8 cellular contexts compared by ENCODE assay signal in the genomic region with DNA sequence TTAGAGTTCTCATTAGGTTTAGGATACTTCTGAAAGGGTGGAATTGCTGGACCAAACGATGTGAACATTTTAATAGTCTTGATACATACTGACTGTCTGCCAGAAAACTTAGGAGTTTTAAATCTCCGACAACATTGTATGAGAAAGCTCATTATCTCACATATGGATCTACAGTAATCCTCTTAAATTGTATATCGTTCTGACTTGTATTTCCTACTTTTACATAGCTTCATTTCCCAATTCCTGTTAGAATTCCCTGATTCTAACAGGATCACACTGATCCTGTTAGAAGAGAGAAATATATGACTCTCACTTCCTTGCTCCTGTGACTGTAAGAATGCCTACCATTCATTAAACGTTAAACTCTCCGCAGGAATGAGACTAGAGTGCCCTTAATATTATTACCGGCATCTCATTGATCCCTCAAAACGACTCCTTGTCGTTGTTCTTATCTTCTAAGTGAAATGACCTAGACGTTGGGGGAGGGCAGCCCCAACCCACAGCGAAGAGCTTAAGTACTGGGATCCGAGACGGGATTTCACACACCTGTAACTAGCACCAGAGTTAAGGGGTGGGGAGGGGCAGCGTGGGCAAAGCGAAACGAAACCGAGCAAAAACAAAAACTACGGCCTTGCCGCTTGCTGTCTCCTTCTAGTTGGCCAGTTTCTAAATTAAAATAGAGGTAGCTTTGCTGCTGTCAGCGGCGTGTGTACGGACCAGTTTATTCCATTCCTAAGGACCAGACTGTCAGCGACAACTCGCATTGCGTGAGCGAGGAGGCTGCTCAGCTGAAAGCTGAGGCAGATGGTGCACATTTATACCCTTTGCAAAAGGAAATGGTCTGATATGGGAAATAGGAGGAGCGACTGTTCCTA. TPM values are rescaled to one million over a fixed set of nuclear protein-coding genes. Genes with fewer than 3 reads are reported as not detected.
DNase-seq lines count a peak whose midpoint lies in the region; ATAC-seq and TF ChIP-seq lines count a peak whose summit lies in the region.

No MANE protein-coding gene starts in this region.

- WGBS in endodermal cell (ENCODE audit: insufficient coverage in 1 of 2, insufficient read length in 1 of 2), 2 experiments, result 9 to 17% methylated on average over 16 to 26 of the region's 26 CpGs
- under 1% methylated on average over 26 of the region's 26 CpGs for WGBS in urinary bladder

- H3K36me3 Mint-ChIP-seq in endodermal cell (ENCODE audit: low read depth), result peaks cover 4% of the 10 kb centered on the region

- H3K27ac ChIP-seq in endodermal cell (ENCODE audit: low read depth, low read length) (no peak overlapping the region), urinary bladder (ENCODE audit: low read depth) (peak overlapping the region; percentile 88)

- peak; percentile 52 for DNase-seq in D341Med (ENCODE audit: low spot score)
- DNase-seq in SHP77 treated with DMSO at 0.1 percent for 48 hours (lab: John Stamatoyannopoulos, UW), result peak; percentile 86
- DNase-seq in endodermal cell, result no peak
- DNase-seq in mucosa of gallbladder (ENCODE audit: low spot score), result peak; percentile 40
- no peak for DNase-seq in CD1c-positive myeloid dendritic cell (ENCODE audit: extremely low spot score)

- no peaks in the 10 kb centered on the region for H3K9me3 ChIP-seq in endodermal cell (ENCODE audit: control insufficient read depth, low read length)

- no peaks in the 10 kb centered on the region for H3K27me3 Mint-ChIP-seq in endodermal cell (ENCODE audit: insufficient read depth)

- H3K4me3 ChIP-seq in endodermal cell (ENCODE audit: low read length) (peak overlapping the region; percentile 94), urinary bladder (ENCODE audit: low read depth, low read length) (peak overlapping the region; percentile 73)

- H3K4me3 Mint-ChIP-seq in endodermal cell, result peak overlapping the region; percentile 72

- peak; percentile 38 for ATAC-seq in GM19043 (IDR thresholded peaks at IDR 0.05; ENCODE audit: low read depth, unreplicated experiment)
- ATAC-seq in HG03159 (IDR thresholded peaks at IDR 0.05; ENCODE audit: unreplicated experiment), result peak; percentile 39

- no peak for TF ChIP-seq CTCF in endodermal cell (conservative IDR thresholded peaks at IDR 0.05)

- H3K4me1 Mint-ChIP-seq in endodermal cell, result peaks cover 10% of the 10 kb centered on the region

- no peaks in the 10 kb centered on the region for H3K9me3 Mint-ChIP-seq in endodermal cell

- peak overlapping the region; percentile 91 for H3K9ac ChIP-seq in endodermal cell (ENCODE audit: extremely low read depth, low read length, poor library complexity, severe bottlenecking)

- H3K27me3 ChIP-seq in endodermal cell (ENCODE audit: control insufficient read depth, insufficient read depth, low read length, poor library complexity, severe bottlenecking), result no peaks in the 10 kb centered on the region

- peak overlapping the region; percentile 89 for H3K27ac Mint-ChIP-seq in endodermal cell

- H3K4me1 ChIP-seq in endodermal cell (ENCODE audit: control insufficient read depth, insufficient read depth, low read length) (peaks cover 4% of the 10 kb centered on the region), urinary bladder (ENCODE audit: insufficient read depth) (no peaks in the 10 kb centered on the region)

- H3K36me3 ChIP-seq in endodermal cell (ENCODE audit: control insufficient read depth, insufficient read depth, low read length) (peaks cover 9% of the 10 kb centered on the region), urinary bladder (ENCODE audit: insufficient read depth) (peaks cover 1% of the 10 kb centered on the region)

RNA-seq across cellular contexts. Expression of a gene that starts 0.7 kb away (rescaled TPM):
- total RNA-seq in endodermal cell, result 10 to 100 TPM; 40.3 to 59.6 TPM
- 64.6 TPM for polyA plus RNA-seq in endodermal cell (2013, experiment 1 of 2)
- polyA plus RNA-seq in endodermal cell (2013, experiment 2 of 2), result 62.1 TPM
- total RNA-seq in mucosa of gallbladder, result 57.6 TPM
- 134 TPM for total RNA-seq in urinary bladder
- 33.3 TPM for polyA plus RNA-seq in urinary bladder

Comparison
In these comparisons a context has a peak if more than half of its experiments do, and no peak if none do; other contexts are left out.
1. DNase-seq: peak in D341Med (single experiment), SHP77 treated with DMSO at 0.1 percent for 48 hours (single experiment) and mucosa of gallbladder (single experiment); none in endodermal cell (single experiment) and CD1c-positive myeloid dendritic cell (single experiment).